In the genomic region with DNA sequence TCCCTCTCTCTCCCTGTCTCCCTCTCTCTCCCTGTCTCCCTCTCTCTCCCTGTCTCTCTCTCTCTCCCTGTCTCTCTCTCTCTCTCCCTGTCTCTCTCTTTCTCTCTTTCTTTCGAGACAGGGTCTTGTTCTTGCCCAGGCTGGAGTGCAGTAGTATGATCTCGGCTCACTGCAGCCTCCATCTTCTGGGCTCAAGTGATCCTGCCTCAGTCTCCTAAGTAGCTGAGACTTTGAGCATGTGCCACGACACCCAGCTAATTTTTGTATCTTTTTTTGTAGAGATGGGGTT, we compare ENCODE assay signal across 19 cellular contexts. TPM values are rescaled to one million over a fixed set of nuclear protein-coding genes. Genes with fewer than 3 reads are reported as not detected.
A peak's percentile ranks its signal among the peaks of the same experiment; 100 is the strongest.
DNase-seq lines count a peak whose midpoint lies in the region; FAIRE-seq and TF ChIP-seq lines count a peak whose summit lies in the region.
"Had no signal": no experiment of that assay in that cellular context is flagged by ENCODE, and none has a peak within 500 bp of the region (broad histone marks: within the 10 kb centered on the region; RNA-seq: fewer than 3 reads in every experiment).

No MANE protein-coding gene starts in this region.

- H3K27ac ChIP-seq in AG04450 (ENCODE audit: low read depth, low read length) = peak overlapping the region; percentile 96
- peak overlapping the region; percentile 5 to 76 (median 58) for H3K27ac ChIP-seq in Peyer's patch
- peak overlapping the region; percentile 97 for H3K27ac ChIP-seq in endothelial cell of umbilical vein (ENCODE audit: insufficient read depth, low read depth, low read length)
- H3K27ac ChIP-seq in trophoblast cell (ENCODE audit: low read depth, low read length) = peak overlapping the region; percentile 63
- H3K27ac ChIP-seq: SK-N-MC, WERI-Rb-1 had no signal

- H3K79me2 ChIP-seq in endothelial cell of umbilical vein (ENCODE audit: control insufficient read depth, insufficient read depth, low read length) (peaks cover 100% of the 10 kb centered on the region), trophoblast cell (ENCODE audit: control insufficient read depth, insufficient read depth, low read length, poor library complexity) (peaks cover 35% of the 10 kb centered on the region)

- H2AK5ac ChIP-seq in trophoblast cell (ENCODE audit: low read length) = no peak overlapping the region

- H3K23ac ChIP-seq in trophoblast cell (ENCODE audit: low read length) = no peak overlapping the region

- H2BK5ac ChIP-seq in trophoblast cell (ENCODE audit: low read depth, low read length, poor library complexity) = peak overlapping the region; percentile 34

- H4K12ac ChIP-seq in trophoblast cell (ENCODE audit: low read depth, low read length) = no peak overlapping the region

- DNase-seq in AG04450 (ENCODE audit: low read depth, low spot score) = no peak
- no peak for DNase-seq in Peyer's patch
- DNase-seq in endothelial cell of umbilical vein (ENCODE audit: low read depth, low spot score) = no peak
- DNase-seq in trophoblast cell = no peak
- DNase-seq in NCI-H748 (lab: John Stamatoyannopoulos, UW; ENCODE audit: unreplicated experiment) = no peak
- DNase-seq in activated T-cell treated with anti-CD3 and anti-CD28 coated beads, Interleukin-2, amount 50 U/mL, for 48 hours = no peak
- DNase-seq in NCI-H446 (lab: John Stamatoyannopoulos, UW) = no peak
- no peak for DNase-seq in DMS53 (lab: John Stamatoyannopoulos, UW)
- DNase-seq: activated naive CD8-positive, alpha-beta T cell treated with anti-CD3 and anti-CD28 coated beads, Interleukin-2, amount 10 ng/mL, durations not matched to agents 7 days and 5 days; DMS153; heart right ventricle; left ventricle myocardium inferior; NCI-H1417 treated with DMSO at 0.1 percent for 48 hours; NCI-H774; WERI-Rb-1 had no signal

- no peaks in the 10 kb centered on the region for H3K9me3 ChIP-seq in AG04450 (ENCODE audit: control insufficient read depth, insufficient read depth, low read length)
- no peaks in the 10 kb centered on the region for H3K9me3 ChIP-seq in Peyer's patch
- no peaks in the 10 kb centered on the region for H3K9me3 ChIP-seq in endothelial cell of umbilical vein (replicated peaks; ENCODE audit: control insufficient read depth, insufficient read depth, low read length)
- H3K9me3 ChIP-seq in trophoblast cell (ENCODE audit: insufficient read depth, low read depth, low read length) = no peaks in the 10 kb centered on the region
- H3K9me3 ChIP-seq: heart right ventricle, left ventricle myocardium inferior had no signal

- POLR2A ChIA-PET in AG04450 (lab: Yijun Ruan, JAX) = interaction anchor here (0.8 to 3.6 kb wide), 14 partner anchors 8 to 163 kb away, joined by 3 to 30 read pairs (median 8); no protein-coding TSS in a partner anchor
- POLR2A ChIA-PET in endothelial cell of umbilical vein (lab: Charles Lee) = interaction anchor here (1.3 to 1.8 kb wide), 4 partner anchors 8 to 171 kb away, joined by 3 to 6 read pairs (median 4); no protein-coding TSS in a partner anchor

- no peak overlapping the region for H4K8ac ChIP-seq in trophoblast cell (ENCODE audit: low read depth, low read length)

- H3K14ac ChIP-seq in trophoblast cell (ENCODE audit: low read length) = peak overlapping the region; percentile 41

- TF ChIP-seq CTCF in AG04450 (IDR thresholded peaks at IDR 0.05; ENCODE audit: low read depth, low read length) (no peak), Peyer's patch (IDR thresholded peaks at IDR 0.05) (no peak), endothelial cell of umbilical vein (IDR thresholded peaks at IDR 0.05; ENCODE audit: extremely low read depth in 1 of 2, insufficient read depth in 1 of 2, low read depth in 1 of 2, low read length in 2 of 2) (no peak)

- TF ChIP-seq POLR2A in Peyer's patch (IDR thresholded peaks at IDR 0.05) (no peak), endothelial cell of umbilical vein (IDR thresholded peaks at IDR 0.05; ENCODE audit: low read depth, low read length) (no peak)

- H4K91ac ChIP-seq in trophoblast cell (ENCODE audit: low read depth, low read length) = peak overlapping the region; percentile 10

- FAIRE-seq in endothelial cell of umbilical vein (lab: Jason Lieb, UNC) = no peak
- FAIRE-seq: GM12891, K562 had no signal

- H3K36me3 ChIP-seq in Peyer's patch (no peaks in the 10 kb centered on the region), endothelial cell of umbilical vein (ENCODE audit: control insufficient read depth in 2 of 2, extremely low read depth in 1 of 2, insufficient read depth in 2 of 2, low read length in 2 of 2) (no peaks in the 10 kb centered on the region), trophoblast cell (ENCODE audit: control insufficient read depth in 1 of 2, insufficient read depth in 2 of 2, low read length in 2 of 2) (no peaks in the 10 kb centered on the region)
- H3K36me3 ChIP-seq: heart right ventricle, left ventricle myocardium inferior, WERI-Rb-1 had no signal

- CTCF ChIA-PET in AG04450 (lab: Charles Lee) = interaction anchor here (2.1 kb wide), 1 partner anchor 113 kb away, joined by 8 read pairs; no protein-coding TSS in a partner anchor
- CTCF ChIA-PET in endothelial cell of umbilical vein (lab: Charles Lee) = interaction anchor here (0.7 to 4.4 kb wide), 12 partner anchors 8 to 156 kb away, joined by 3 to 26 read pairs (median 6); no protein-coding TSS in a partner anchor

- H3K9ac ChIP-seq in endothelial cell of umbilical vein (replicated peaks; ENCODE audit: extremely low read depth, insufficient read depth, low read length) = peak overlapping the region; percentile 89
- H3K9ac ChIP-seq in trophoblast cell (ENCODE audit: low read length) = no peak overlapping the region

- peaks cover 18% of the 10 kb centered on the region for H3K79me1 ChIP-seq in trophoblast cell (ENCODE audit: low read length)

- H2BK120ac ChIP-seq in trophoblast cell (ENCODE audit: insufficient read depth, low read length, poor library complexity) = peak overlapping the region; percentile 52

- no peaks in the 10 kb centered on the region for H3K9me1 ChIP-seq in endothelial cell of umbilical vein (replicated peaks; ENCODE audit: control insufficient read depth, extremely low read depth, insufficient read depth, low read length)

- no peak overlapping the region for H2AFZ ChIP-seq in endothelial cell of umbilical vein (ENCODE audit: low read depth, low read length)
- H2AFZ ChIP-seq in trophoblast cell (ENCODE audit: insufficient read depth, low read length, poor library complexity) = no peak overlapping the region

- H3K4me1 ChIP-seq in Peyer's patch (peaks cover 0 to 56% (median 14%) of the 10 kb centered on the region in 4 donors), endothelial cell of umbilical vein (ENCODE audit: control insufficient read depth, extremely low read depth, insufficient read depth, low read length) (peaks cover 56% of the 10 kb centered on the region), trophoblast cell (ENCODE audit: control insufficient read depth in 1 of 2, insufficient read depth in 2 of 2, low read length in 2 of 2) (peaks cover 32 to 48% of the 10 kb centered on the region in 2 experiments)

- dilution Hi-C loops in endothelial cell of umbilical vein (cut with MboI; ENCODE audit: extremely low pct_ligation_motif_present, low sequenced_read_pairs) = no loop called here

- H3K4ac ChIP-seq in trophoblast cell (ENCODE audit: low read depth, low read length) = peak overlapping the region; percentile 71

- H2BK12ac ChIP-seq in trophoblast cell (ENCODE audit: low read length) = peak overlapping the region; percentile 4

- no CpG with 5 or more reads among the region's 3 CpGs for WGBS in trophoblast cell (ENCODE audit: extremely low coverage, insufficient coverage, insufficient read length)

- BruUV-seq in endothelial cell of umbilical vein (replicated peaks; lab: Mats Ljungman, UMichigan) = no TSS peak

- H3K4me3 ChIP-seq in AG04450 (ENCODE audit: low read depth, low read length) = peak overlapping the region; percentile 47
- no peak overlapping the region for H3K4me3 ChIP-seq in Peyer's patch
- H3K4me3 ChIP-seq in endothelial cell of umbilical vein (replicated peaks in 1 of 3; ENCODE audit: insufficient read depth in 1 of 3, low read depth in 1 of 3, low read length in 3 of 3) = no peak overlapping the region
- no peak overlapping the region for H3K4me3 ChIP-seq in trophoblast cell (ENCODE audit: low read depth, low read length)
- H3K4me3 ChIP-seq: K562, skin epidermis had no signal

- peaks cover 4% of the 10 kb centered on the region for H4K20me1 ChIP-seq in endothelial cell of umbilical vein (replicated peaks; ENCODE audit: control insufficient read depth, extremely low read depth, insufficient read depth, low read length)

- H3K4me2 ChIP-seq in endothelial cell of umbilical vein (ENCODE audit: insufficient read depth, low read length) (no peak overlapping the region), trophoblast cell (ENCODE audit: low read length) (peak overlapping the region; percentile 61)

- no peaks in the 10 kb centered on the region for H3K27me3 ChIP-seq in AG04450 (ENCODE audit: control insufficient read depth, insufficient read depth, low read length)
- no peaks in the 10 kb centered on the region for H3K27me3 ChIP-seq in Peyer's patch
- H3K27me3 ChIP-seq in endothelial cell of umbilical vein (ENCODE audit: control insufficient read depth in 2 of 2, insufficient read depth in 2 of 2, low read length in 2 of 2) = no peaks in the 10 kb centered on the region
- H3K27me3 ChIP-seq in trophoblast cell (ENCODE audit: insufficient read depth, low read length) = no peaks in the 10 kb centered on the region
- H3K27me3 ChIP-seq: heart right ventricle had no signal

- peak overlapping the region; percentile 79 for H3K18ac ChIP-seq in trophoblast cell (ENCODE audit: low read length)

- intact Hi-C loops in endothelial cell of umbilical vein (cut with micrococcal nuclease) = loop anchor here (2.0 kb wide), 1 partner anchor 29 kb away; no protein-coding TSS in a partner anchor

TF ChIP-seq in endothelial cell of umbilical vein, 7 proteins besides CTCF, POLR2A, EP300 and RAD21 (continues in another document):
- TF ChIP-seq, protein P1, sequence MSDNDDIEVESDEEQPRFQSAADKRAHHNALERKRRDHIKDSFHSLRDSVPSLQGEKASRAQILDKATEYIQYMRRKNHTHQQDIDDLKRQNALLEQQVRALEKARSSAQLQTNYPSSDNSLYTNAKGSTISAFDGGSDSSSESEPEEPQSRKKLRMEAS (IDR thresholded peaks at IDR 0.05; ENCODE audit: insufficient read depth, insufficient read length) = no peak
- TF ChIP-seq MYC (IDR thresholded peaks at IDR 0.05; ENCODE audit: low read depth, low read length) = no peak

RNA-seq across cellular contexts. Expression of a gene that starts 14.3 kb away (rescaled TPM):
- polyA plus RNA-seq in AG04450 (2011; rRNA removed) = 268 TPM in 2 replicates
- 933 and 1,222 TPM in 2 replicates for polyA minus RNA-seq in AG04450 (2011; rRNA and poly(A)+ RNA removed)
- 100 to 1,000 TPM; 171 to 456 (median 340) TPM for total RNA-seq in Peyer's patch
- total RNA-seq in endothelial cell of umbilical vein = 242 and 248 TPM in 2 replicates
- 78.8 and 82.9 TPM in 2 replicates for polyA plus RNA-seq in endothelial cell of umbilical vein
- 78.5 and 80.6 TPM in 2 replicates for polyA plus RNA-seq in endothelial cell of umbilical vein (2011; cell fraction: cytosol; rRNA removed)
- polyA plus RNA-seq in endothelial cell of umbilical vein (2011; cell fraction: nucleus; rRNA removed) = 578 and 654 TPM in 2 replicates
- 97.7 and 123 TPM in 2 replicates for polyA plus RNA-seq in endothelial cell of umbilical vein (2012)
- 717 and 753 TPM in 2 replicates for polyA minus RNA-seq in endothelial cell of umbilical vein
- polyA minus RNA-seq in endothelial cell of umbilical vein (2011; cell fraction: cytosol; rRNA and poly(A)+ RNA removed) = 58.8 TPM
- polyA minus RNA-seq in endothelial cell of umbilical vein (2011; cell fraction: nucleus; rRNA and poly(A)+ RNA removed) = 902 and 1,116 TPM in 2 replicates
- 47.9 and 49.7 TPM in 2 replicates for polyA plus RNA-seq in trophoblast cell (2013)
